ENCODE assay signal across 1 cellular context in the genomic region with DNA sequence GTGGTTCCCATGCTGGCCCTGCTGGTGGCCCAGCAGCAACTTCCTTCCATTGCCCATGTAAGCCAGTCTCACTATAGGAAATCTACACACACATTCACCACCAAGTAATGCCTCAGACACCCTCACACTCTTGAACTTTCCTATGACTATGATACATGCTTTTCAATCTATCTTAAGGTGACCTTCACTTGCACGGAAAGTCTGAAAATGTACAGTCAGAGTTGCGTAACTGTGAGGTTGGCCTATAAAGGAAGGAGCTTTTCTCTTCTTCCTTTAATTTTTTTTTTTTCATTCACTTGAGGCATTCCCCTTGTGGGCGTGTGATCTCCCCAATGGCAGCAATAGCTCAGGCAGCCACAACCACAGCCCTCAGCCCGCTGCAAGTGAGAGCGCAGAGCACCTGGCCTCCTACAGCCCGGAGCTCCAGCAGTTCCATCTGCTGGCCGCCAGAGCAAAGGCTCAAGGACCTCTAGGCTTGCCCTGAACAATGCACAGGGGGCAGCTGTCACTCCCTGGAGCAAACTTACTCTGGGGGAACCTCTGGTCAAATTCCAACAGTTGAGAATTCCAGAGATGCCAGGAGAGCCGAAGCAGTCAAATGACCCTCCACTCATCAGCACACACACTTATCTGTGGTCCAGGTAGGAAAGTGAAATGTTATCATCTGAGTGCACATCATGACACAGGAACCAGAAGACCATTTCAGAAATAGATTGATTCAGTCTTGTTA.
TF ChIP-seq lines count a peak whose summit lies in the region.

No MANE protein-coding gene starts in this region.

TF ChIP-seq in GM23338, 12 proteins besides CTCF, POLR2A, EP300 and RAD21 (continued from another document):
- TF ChIP-seq, protein P1, sequence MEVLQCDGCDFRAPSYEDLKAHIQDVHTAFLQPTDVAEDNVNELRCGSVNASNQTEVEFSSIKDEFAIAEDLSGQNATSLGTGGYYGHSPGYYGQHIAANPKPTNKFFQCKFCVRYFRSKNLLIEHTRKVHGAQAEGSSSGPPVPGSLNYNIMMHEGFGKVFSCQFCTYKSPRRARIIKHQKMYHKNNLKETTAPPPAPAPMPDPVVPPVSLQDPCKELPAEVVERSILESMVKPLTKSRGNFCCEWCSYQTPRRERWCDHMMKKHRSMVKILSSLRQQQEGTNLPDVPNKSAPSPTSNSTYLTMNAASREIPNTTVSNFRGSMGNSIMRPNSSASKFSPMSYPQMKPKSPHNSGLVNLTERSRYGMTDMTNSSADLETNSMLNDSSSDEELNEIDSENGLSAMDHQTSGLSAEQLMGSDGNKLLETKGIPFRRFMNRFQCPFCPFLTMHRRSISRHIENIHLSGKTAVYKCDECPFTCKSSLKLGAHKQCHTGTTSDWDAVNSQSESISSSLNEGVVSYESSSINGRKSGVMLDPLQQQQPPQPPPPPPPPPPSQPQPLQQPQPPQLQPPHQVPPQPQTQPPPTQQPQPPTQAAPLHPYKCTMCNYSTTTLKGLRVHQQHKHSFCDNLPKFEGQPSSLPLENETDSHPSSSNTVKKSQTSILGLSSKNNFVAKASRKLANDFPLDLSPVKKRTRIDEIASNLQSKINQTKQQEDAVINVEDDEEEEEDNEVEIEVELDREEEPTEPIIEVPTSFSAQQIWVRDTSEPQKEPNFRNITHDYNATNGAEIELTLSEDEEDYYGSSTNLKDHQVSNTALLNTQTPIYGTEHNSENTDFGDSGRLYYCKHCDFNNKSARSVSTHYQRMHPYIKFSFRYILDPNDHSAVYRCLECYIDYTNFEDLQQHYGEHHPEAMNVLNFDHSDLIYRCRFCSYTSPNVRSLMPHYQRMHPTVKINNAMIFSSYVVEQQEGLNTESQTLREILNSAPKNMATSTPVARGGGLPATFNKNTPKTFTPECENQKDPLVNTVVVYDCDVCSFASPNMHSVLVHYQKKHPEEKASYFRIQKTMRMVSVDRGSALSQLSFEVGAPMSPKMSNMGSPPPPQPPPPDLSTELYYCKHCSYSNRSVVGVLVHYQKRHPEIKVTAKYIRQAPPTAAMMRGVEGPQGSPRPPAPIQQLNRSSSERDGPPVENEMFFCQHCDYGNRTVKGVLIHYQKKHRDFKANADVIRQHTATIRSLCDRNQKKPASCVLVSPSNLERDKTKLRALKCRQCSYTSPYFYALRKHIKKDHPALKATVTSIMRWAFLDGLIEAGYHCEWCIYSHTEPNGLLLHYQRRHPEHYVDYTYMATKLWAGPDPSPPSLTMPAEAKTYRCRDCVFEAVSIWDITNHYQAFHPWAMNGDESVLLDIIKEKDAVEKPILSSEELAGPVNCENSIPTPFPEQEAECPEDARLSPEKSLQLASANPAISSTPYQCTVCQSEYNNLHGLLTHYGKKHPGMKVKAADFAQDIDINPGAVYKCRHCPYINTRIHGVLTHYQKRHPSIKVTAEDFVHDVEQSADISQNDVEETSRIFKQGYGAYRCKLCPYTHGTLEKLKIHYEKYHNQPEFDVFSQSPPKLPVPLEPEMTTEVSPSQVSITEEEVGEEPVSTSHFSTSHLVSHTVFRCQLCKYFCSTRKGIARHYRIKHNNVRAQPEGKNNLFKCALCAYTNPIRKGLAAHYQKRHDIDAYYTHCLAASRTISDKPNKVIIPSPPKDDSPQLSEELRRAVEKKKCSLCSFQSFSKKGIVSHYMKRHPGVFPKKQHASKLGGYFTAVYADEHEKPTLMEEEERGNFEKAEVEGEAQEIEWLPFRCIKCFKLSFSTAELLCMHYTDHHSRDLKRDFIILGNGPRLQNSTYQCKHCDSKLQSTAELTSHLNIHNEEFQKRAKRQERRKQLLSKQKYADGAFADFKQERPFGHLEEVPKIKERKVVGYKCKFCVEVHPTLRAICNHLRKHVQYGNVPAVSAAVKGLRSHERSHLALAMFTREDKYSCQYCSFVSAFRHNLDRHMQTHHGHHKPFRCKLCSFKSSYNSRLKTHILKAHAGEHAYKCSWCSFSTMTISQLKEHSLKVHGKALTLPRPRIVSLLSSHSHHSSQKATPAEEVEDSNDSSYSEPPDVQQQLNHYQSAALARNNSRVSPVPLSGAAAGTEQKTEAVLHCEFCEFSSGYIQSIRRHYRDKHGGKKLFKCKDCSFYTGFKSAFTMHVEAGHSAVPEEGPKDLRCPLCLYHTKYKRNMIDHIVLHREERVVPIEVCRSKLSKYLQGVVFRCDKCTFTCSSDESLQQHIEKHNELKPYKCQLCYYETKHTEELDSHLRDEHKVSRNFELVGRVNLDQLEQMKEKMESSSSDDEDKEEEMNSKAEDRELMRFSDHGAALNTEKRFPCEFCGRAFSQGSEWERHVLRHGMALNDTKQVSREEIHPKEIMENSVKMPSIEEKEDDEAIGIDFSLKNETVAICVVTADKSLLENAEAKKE (CRISPR knock-in tag; IDR thresholded peaks at IDR 0.05): no peak
